9 cellular contexts compared by ENCODE assay signal in the genomic region with DNA sequence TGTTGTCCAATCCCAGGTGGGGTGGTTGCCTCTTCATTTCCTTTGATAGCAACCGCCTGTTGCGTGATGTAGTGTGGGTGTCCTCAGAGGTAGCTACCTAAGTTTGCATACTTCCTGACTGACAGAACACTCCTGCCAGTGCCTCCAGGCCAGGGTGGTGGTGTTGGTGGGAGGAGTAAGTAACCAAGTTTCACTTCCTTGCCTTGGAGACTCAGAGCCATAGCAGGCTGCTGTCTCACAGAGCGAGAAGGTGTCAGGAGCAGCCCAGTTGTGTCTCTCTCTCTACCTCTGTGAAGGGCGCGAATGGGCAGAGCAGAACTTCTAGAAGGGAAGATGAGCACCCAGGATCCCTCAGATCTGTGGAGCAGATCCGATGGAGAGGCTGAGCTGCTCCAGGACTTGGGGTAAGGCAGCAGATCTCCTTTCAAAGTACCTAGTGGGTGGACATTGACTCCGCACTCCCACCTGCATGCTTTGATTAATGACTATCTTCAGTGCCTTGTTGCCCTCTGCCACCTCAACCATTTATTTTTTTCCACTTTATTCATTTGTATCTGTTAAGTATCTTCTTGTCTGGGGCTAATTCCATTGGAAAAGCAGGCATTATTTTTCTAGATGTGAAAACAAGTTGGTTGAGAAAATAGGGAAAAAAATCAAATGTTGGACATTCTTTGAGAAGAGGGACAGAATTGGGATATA. TPM values are rescaled to one million over a fixed set of nuclear protein-coding genes. Genes with fewer than 3 reads are reported as not detected.
DNase-seq lines count a peak whose midpoint lies in the region; ATAC-seq and TF ChIP-seq lines count a peak whose summit lies in the region.
"Had no signal": no experiment of that assay in that cellular context is flagged by ENCODE, and none has a peak within 500 bp of the region (broad histone marks: within the 10 kb centered on the region; RNA-seq: fewer than 3 reads in every experiment).

A gene with protein sequence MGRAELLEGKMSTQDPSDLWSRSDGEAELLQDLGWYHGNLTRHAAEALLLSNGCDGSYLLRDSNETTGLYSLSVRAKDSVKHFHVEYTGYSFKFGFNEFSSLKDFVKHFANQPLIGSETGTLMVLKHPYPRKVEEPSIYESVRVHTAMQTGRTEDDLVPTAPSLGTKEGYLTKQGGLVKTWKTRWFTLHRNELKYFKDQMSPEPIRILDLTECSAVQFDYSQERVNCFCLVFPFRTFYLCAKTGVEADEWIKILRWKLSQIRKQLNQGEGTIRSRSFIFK (plus strand): TSS at position 217 of the 699 bp plus-strand sequence. CDS start 87 bp downstream, at position 304.

- TF ChIP-seq CTCF in left lung (IDR thresholded peaks at IDR 0.05) (no peak), neural progenitor cell (IDR thresholded peaks at IDR 0.05) (no peak)

- no peaks in the 10 kb centered on the region for H3K27me3 ChIP-seq in left lung
- no peaks in the 10 kb centered on the region for H3K27me3 ChIP-seq in neural progenitor cell

- H3K27ac ChIP-seq in left lung (peak within 1 kb of the TSS; percentile 37 to 84), neural progenitor cell (no peak within 1 kb of the TSS)

- H3K4me2 ChIP-seq in neural progenitor cell: no peak within 1 kb of the TSS

- H3K9ac ChIP-seq in neural progenitor cell: no peak within 1 kb of the TSS

- no peaks in the 10 kb centered on the region for H3F3A ChIP-seq in neural progenitor cell (ENCODE audit: low read depth)

- H3K27me3 Mint-ChIP-seq in neural progenitor cell (ENCODE audit: insufficient read depth, low read depth): no peaks in the 10 kb centered on the region

- H3K36me3 ChIP-seq in left lung: no peaks in the 10 kb centered on the region
- H3K36me3 ChIP-seq in neural progenitor cell: no peaks in the 10 kb centered on the region

- H3K9me3 Mint-ChIP-seq in neural progenitor cell: no peaks in the 10 kb centered on the region
- H3K9me3 Mint-ChIP-seq: neural crest cell had no signal

- H3K4me1 ChIP-seq in left lung (peaks cover 0 to 51% of the 10 kb centered on the region in 2 donors), neural progenitor cell (no peaks in the 10 kb centered on the region)

- H3K36me3 Mint-ChIP-seq in neural progenitor cell: no peaks in the 10 kb centered on the region

- H2AFZ ChIP-seq in neural progenitor cell (replicated peaks): no peak within 1 kb of the TSS

- H3K9me3 ChIP-seq in left lung: no peaks in the 10 kb centered on the region
- H3K9me3 ChIP-seq in neural progenitor cell (ENCODE audit: low read depth): no peaks in the 10 kb centered on the region

- no peaks in the 10 kb centered on the region for H4K20me1 ChIP-seq in neural progenitor cell (ENCODE audit: low read depth)

- no peak within 1 kb of the TSS for H3K4me3 Mint-ChIP-seq in neural progenitor cell
- H3K4me3 Mint-ChIP-seq: neural crest cell had no signal

- intact Hi-C loops in left lung (cut with DNase I): loop anchor here in 1 of 2 donors (10.0 kb wide), 1 partner anchor 128 kb away; a partner anchor contains a TSS

- no peaks in the 10 kb centered on the region for H3K4me1 Mint-ChIP-seq in neural progenitor cell
- H3K4me1 Mint-ChIP-seq: neural crest cell had no signal

- H3K4me3 ChIP-seq in left lung (peak within 1 kb of the TSS in 1 of 2 donors; percentile 49), neural progenitor cell (no peak within 1 kb of the TSS)

- ATAC-seq in GM18511 (IDR thresholded peaks at IDR 0.05; ENCODE audit: unreplicated experiment) (peak; percentile 94), HG02870 (IDR thresholded peaks at IDR 0.05; ENCODE audit: unreplicated experiment) (peak; percentile 93), left lung (peak; percentile 67)

- DNase-seq in RPMI8226 (peak; percentile 93), left lung (peak; percentile 66 to 77), neural progenitor cell (ENCODE audit: low spot score) (no peak), kidney glomerular epithelial cell (lab: John Stamatoyannopoulos, UW) (no peak)
- peak; percentile 59 for DNase-seq in activated T-helper 9 cell treated with anti-CD3 and anti-CD28 coated beads, Interleukin-2, amount 50 U/mL, for 16 hours (ENCODE audit: low read depth)
- DNase-seq in stimulated activated CD8-positive, alpha-beta memory T cell treated with anti-CD3 and anti-CD28 coated beads, Interleukin-7, amount 100 ng/mL, for 48 hours (ENCODE audit: extremely low read depth in 1 of 2, low read depth in 1 of 2): peak; percentile 52 to 79

- H3K79me2 ChIP-seq in neural progenitor cell (ENCODE audit: low read depth): no peaks in the 10 kb centered on the region

- no peak within 1 kb of the TSS for H3K27ac Mint-ChIP-seq in neural progenitor cell

RNA-seq across cellular contexts. Expression of the gene that starts here (rescaled TPM):
- total RNA-seq in left lung (10 to 100 TPM in 1 of 2 donors, 1 to 10 TPM in 1; 4.1 to 11.9 TPM), neural progenitor cell (ENCODE audit: low replicate concordance) (not detected in 2 replicates)
- total RNA-seq: neural crest cell had no signal

Comparison
In these comparisons a context has a peak if more than half of its experiments do, and no peak if none do; other contexts are left out.
1. DNase-seq: peak in RPMI8226 (single experiment), activated T-helper 9 cell treated with anti-CD3 and anti-CD28 coated beads, Interleukin-2, amount 50 U/mL, for 16 hours (single experiment), left lung (2 of 2) and stimulated activated CD8-positive, alpha-beta memory T cell treated with anti-CD3 and anti-CD28 coated beads, Interleukin-7, amount 100 ng/mL, for 48 hours (2 of 2); none in neural progenitor cell (single experiment) and kidney glomerular epithelial cell (single experiment).
2. Peak in every context shown above with its lines, with median percentiles within 50 percentile points of each other: ATAC-seq.